ENCODE assay signal across 23 cellular contexts in genomic region chr2:29724282-29724681, GRCh38.
"Had no signal": no experiment of that assay in that cellular context is flagged by ENCODE, and none has a peak within 500 bp of the region (broad histone marks: within the 10 kb centered on the region; RNA-seq: fewer than 3 reads in every experiment).

No MANE protein-coding gene starts in this region.

- H3K36me3 Mint-ChIP-seq: activated naive CD4-positive, alpha-beta T cell treated with anti-CD3 and anti-CD28 coated beads, Interleukin-2, amount 50 U/mL, for 72 hours; natural killer cell treated with Interleukin-12 subunit alpha and Interleukin-12 subunit beta and Interleukin-15 and Interleukin-18, amount 100 ng/mL, for 72 hours; stimulated activated memory B cell treated with anti-CD40 and anti-IgM and Interleukin-4, amounts not matched to agents 10 μg/mL and 1 μg/mL and 100 μg/mL, for 72 hours had no signal

- DNase-seq: activated CD4-positive, alpha-beta T cell treated with anti-CD3 and anti-CD28 coated beads for 1 hour; activated CD8-positive, alpha-beta memory T cell treated with anti-CD3 and anti-CD28 coated beads for 24 hours; activated effector memory CD4-positive, alpha-beta T cell treated with anti-CD3 and anti-CD28 coated beads, Interleukin-2, amount 50 U/mL, for 16 hours; activated T-cell treated with anti-CD3 and anti-CD28 coated beads, Interleukin-2, amount 50 U/mL, for 72 hours; adrenal gland; cerebellar nuclear complex; cortex of kidney; hypothalamus; islet precursor cell; spleen; stimulated activated CD4-positive, alpha-beta T cell treated with anti-CD3 and anti-CD28 coated beads, Interleukin-4, amount 100 ng/mL, for 4 hours; upper lobe of right lung had no signal

- H3K27ac ChIP-seq: adrenal gland, neutrophil, spleen, thoracic aorta, upper lobe of right lung had no signal

- FAIRE-seq: astrocyte, bronchial epithelial cell, endometrium, frontal cortex had no signal

- ATAC-seq: natural killer cell treated with Interleukin-12 subunit alpha and Interleukin-12 subunit beta and Interleukin-15 and Interleukin-18, amount 100 ng/mL, for 72 hours; sciatic nerve; stimulated activated memory B cell treated with anti-CD40 and anti-IgM and Interleukin-4, amounts not matched to agents 10 μg/mL and 1 μg/mL and 100 μg/mL, for 72 hours; upper lobe of right lung had no signal

- H3K4me3 Mint-ChIP-seq: activated T-cell treated with anti-CD3 and anti-CD28 coated beads, Interleukin-2, amount 50 U/mL, for 72 hours; natural killer cell treated with Interleukin-12 subunit alpha and Interleukin-12 subunit beta and Interleukin-15 and Interleukin-18, amount 100 ng/mL, for 72 hours; stimulated activated memory B cell treated with anti-CD40 and anti-IgM and Interleukin-4, amounts not matched to agents 10 μg/mL and 1 μg/mL and 100 μg/mL, for 72 hours had no signal

- H3K9me3 ChIP-seq: adrenal gland, neutrophil, spleen, thoracic aorta, upper lobe of right lung had no signal

- H3K27me3 ChIP-seq: adrenal gland, neutrophil, upper lobe of right lung had no signal

- H3K4me3 ChIP-seq: adrenal gland, lung, spleen, thoracic aorta, upper lobe of right lung had no signal

- H3K4me1 ChIP-seq: adrenal gland, spleen, upper lobe of right lung had no signal

- H3K27ac Mint-ChIP-seq: activated naive CD4-positive, alpha-beta T cell treated with anti-CD3 and anti-CD28 coated beads, Interleukin-2, amount 50 U/mL, for 72 hours; activated T-cell treated with anti-CD3 and anti-CD28 coated beads, Interleukin-2, amount 50 U/mL, for 72 hours; natural killer cell treated with Interleukin-12 subunit alpha and Interleukin-12 subunit beta and Interleukin-15 and Interleukin-18, amount 100 ng/mL, for 72 hours; stimulated activated memory B cell treated with anti-CD40 and anti-IgM and Interleukin-4, amounts not matched to agents 10 μg/mL and 1 μg/mL and 100 μg/mL, for 72 hours had no signal

- H3K9me3 Mint-ChIP-seq: activated naive CD4-positive, alpha-beta T cell treated with anti-CD3 and anti-CD28 coated beads, Interleukin-2, amount 50 U/mL, for 72 hours; activated T-cell treated with anti-CD3 and anti-CD28 coated beads, Interleukin-2, amount 50 U/mL, for 72 hours; natural killer cell treated with Interleukin-12 subunit alpha and Interleukin-12 subunit beta and Interleukin-15 and Interleukin-18, amount 100 ng/mL, for 72 hours had no signal

- H3K4me1 Mint-ChIP-seq: stimulated activated memory B cell treated with anti-CD40 and anti-IgM and Interleukin-4, amounts not matched to agents 10 μg/mL and 1 μg/mL and 100 μg/mL, for 72 hours had no signal

- H3K36me3 ChIP-seq: adrenal gland, neutrophil, spleen, thoracic aorta, upper lobe of right lung had no signal
